Comparison of ENCODE assay signal across 17 cellular contexts in genomic region chr9:547309-547708, GRCh38. TPM values are rescaled to one million over a fixed set of nuclear protein-coding genes. Genes with fewer than 3 reads are reported as not detected.
DNase-seq lines count a peak whose midpoint lies in the region; TF ChIP-seq lines count a peak whose summit lies in the region.
"Had no signal": no experiment of that assay in that cellular context is flagged by ENCODE, and none has a peak within 500 bp of the region (broad histone marks: within the 10 kb centered on the region; RNA-seq: fewer than 3 reads in every experiment).

No MANE protein-coding gene starts in this region.

- H3K4me3 Mint-ChIP-seq in Caco-2 (ENCODE audit: unreplicated experiment) = no peak overlapping the region
- H3K4me3 Mint-ChIP-seq in endothelial cell (ENCODE audit: unreplicated experiment) = peak overlapping the region; percentile 70
- H3K4me3 Mint-ChIP-seq: activated CD4-positive, alpha-beta memory T cell treated with anti-CD3 and anti-CD28 coated beads, Interleukin-2, amount 10 ng/mL, durations not matched to agents 7 days and 5 days had no signal

- POLR2A ChIA-PET in Caco-2 (lab: Charles Lee) = no interaction called here

- H3K4me3 ChIP-seq in Caco-2 (ENCODE audit: low read depth, low read length) = no peak overlapping the region
- H3K4me3 ChIP-seq in OCI-LY1 (ENCODE audit: low read depth, low read length, poor library complexity, severe bottlenecking) = peak overlapping the region; percentile 47
- peak overlapping the region; percentile 32 for H3K4me3 ChIP-seq in retinal pigment epithelial cell (ENCODE audit: low read length)
- H3K4me3 ChIP-seq: BLaER1 treated with 17β-estradiol and CSF1 and Interleukin-3, amounts not matched to agents 10 nM and 100 nM had no signal

- peak overlapping the region; percentile 44; the same call in 1 of the 2 replicates for H3K9ac ChIP-seq in OCI-LY1 (ENCODE audit: low read length)
- H3K9ac ChIP-seq: BLaER1 treated with 17β-estradiol and CSF1 and Interleukin-3, amounts not matched to agents 10 nM and 100 nM; parathyroid adenoma had no signal

- H3K27me3 ChIP-seq in Caco-2 (replicated peaks; ENCODE audit: control insufficient read depth, insufficient read depth, low read length) (no peaks in the 10 kb centered on the region), OCI-LY1 (ENCODE audit: insufficient read depth, low read length) (no peaks in the 10 kb centered on the region)
- H3K27me3 ChIP-seq: BLaER1 treated with 17β-estradiol and CSF1 and Interleukin-3, amounts not matched to agents 10 nM and 100 nM had no signal

- BruUV-seq in Caco-2 (replicated peaks; lab: Mats Ljungman, UMichigan) = no TSS peak

- intact Hi-C loops in Caco-2 (cut with micrococcal nuclease; ENCODE audit: unreplicated experiment) (loop anchor here (1.0 to 2.0 kb wide), 2 partner anchors 140 to 161 kb away; no protein-coding TSS in a partner anchor), head of caudate nucleus (cut with DNase I) (loop anchor here (10.0 kb wide), 1 partner anchor 163 kb away; no protein-coding TSS in a partner anchor)

- H3K4me1 Mint-ChIP-seq in Caco-2 (ENCODE audit: low read depth, unreplicated experiment) (peaks cover 27% of the 10 kb centered on the region), endothelial cell (ENCODE audit: unreplicated experiment) (peaks cover 50% of the 10 kb centered on the region)

- no peak for TF ChIP-seq CTCF in Caco-2 (IDR thresholded peaks at IDR 0.05; ENCODE audit: insufficient read depth in 1 of 2, low read depth in 1 of 2, low read length in 1 of 2, severe bottlenecking in 1 of 2, unreplicated experiment in 1 of 2)
- no peak for TF ChIP-seq CTCF in OCI-LY1 (IDR thresholded peaks at IDR 0.05; ENCODE audit: low read length)
- no peak for TF ChIP-seq CTCF in endothelial cell (IDR thresholded peaks at IDR 0.05; ENCODE audit: unreplicated experiment)
- TF ChIP-seq CTCF in retinal pigment epithelial cell (conservative IDR thresholded peaks at IDR 0.05; ENCODE audit: low read depth, low read length) = no peak

- H3K36me3 ChIP-seq in Caco-2 (ENCODE audit: control insufficient read depth, insufficient read depth, low read length) = no peaks in the 10 kb centered on the region
- peaks cover 10% of the 10 kb centered on the region; the same call in 1 of the 2 replicates for H3K36me3 ChIP-seq in OCI-LY1 (ENCODE audit: insufficient read depth, low read length)
- H3K36me3 ChIP-seq: BLaER1 treated with 17β-estradiol and CSF1 and Interleukin-3, amounts not matched to agents 10 nM and 100 nM had no signal

- 0 out of 2 replicates have a peak, but pooled peaks cover 4% of the 10 kb centered on the region for H3K79me2 ChIP-seq in OCI-LY1 (ENCODE audit: insufficient read depth, low read length)
- H3K79me2 ChIP-seq: parathyroid adenoma had no signal

- H4K20me1 ChIP-seq in OCI-LY1 (ENCODE audit: insufficient read depth, low read length) = no peaks in the 10 kb centered on the region
- H4K20me1 ChIP-seq: BLaER1 treated with 17β-estradiol and CSF1 and Interleukin-3, amounts not matched to agents 10 nM and 100 nM had no signal

- H3K4me2 ChIP-seq in OCI-LY1 (ENCODE audit: low read length) = peak overlapping the region; percentile 55

- H3K9me3 ChIP-seq in Caco-2 (no peaks in the 10 kb centered on the region), OCI-LY1 (ENCODE audit: low read length) (no peaks in the 10 kb centered on the region)
- H3K9me3 ChIP-seq: BLaER1 treated with 17β-estradiol and CSF1 and Interleukin-3, amounts not matched to agents 10 nM and 100 nM had no signal

- peak overlapping the region; percentile 81 for H3K27ac ChIP-seq in OCI-LY1 (ENCODE audit: low read depth, low read length, poor library complexity, severe bottlenecking)
- H3K27ac ChIP-seq: BLaER1 treated with 17β-estradiol and CSF1 and Interleukin-3, amounts not matched to agents 10 nM and 100 nM; parathyroid adenoma had no signal

- H2AFZ ChIP-seq in OCI-LY1 (ENCODE audit: low read length) = no peak overlapping the region
- H2AFZ ChIP-seq: parathyroid adenoma had no signal

- DNase-seq in Caco-2 (no peak), endothelial cell (ENCODE audit: low spot score) (no peak), retinal pigment epithelial cell (ENCODE audit: low read depth) (no peak), NCI-H2081 (lab: John Stamatoyannopoulos, UW) (no peak), head of caudate nucleus (no peak), mesenteric fat pad (ENCODE audit: low spot score) (no peak), epidermal melanocyte (ENCODE audit: insufficient read length, low spot score) (no peak)
- DNase-seq: activated CD4-positive, alpha-beta memory T cell treated with anti-CD3 and anti-CD28 coated beads, Interleukin-2, amount 10 ng/mL, durations not matched to agents 7 days and 5 days; activated effector memory CD4-positive, alpha-beta T cell treated with anti-CD3 and anti-CD28 coated beads, Interleukin-2, amount 50 U/mL, for 16 hours; mammary epithelial cell; NCI-H1436 treated with DMSO at 0.1 percent for 48 hours; NCI-H510A; T-helper 9 cell had no signal

- H3K27ac Mint-ChIP-seq in Caco-2 (ENCODE audit: unreplicated experiment) (peak overlapping the region; percentile 35), endothelial cell (ENCODE audit: unreplicated experiment) (peak overlapping the region; percentile 91)
- H3K27ac Mint-ChIP-seq: activated CD4-positive, alpha-beta memory T cell treated with anti-CD3 and anti-CD28 coated beads, Interleukin-2, amount 10 ng/mL, durations not matched to agents 7 days and 5 days; IgD-negative memory B cell had no signal

- no peaks in the 10 kb centered on the region for H3F3A ChIP-seq in OCI-LY1 (ENCODE audit: insufficient read depth, low read length)

- CTCF ChIA-PET in Caco-2 (lab: Charles Lee) = no interaction called here

- H3K36me3 Mint-ChIP-seq in Caco-2 (ENCODE audit: insufficient read depth, unreplicated experiment) = peaks cover 59% of the 10 kb centered on the region
- H3K36me3 Mint-ChIP-seq in endothelial cell (ENCODE audit: low read depth, unreplicated experiment) = peaks cover 10% of the 10 kb centered on the region

- no peaks in the 10 kb centered on the region for H3K9me2 ChIP-seq in OCI-LY1 (ENCODE audit: low read depth, low read length)

- H3K27me3 Mint-ChIP-seq in Caco-2 (ENCODE audit: insufficient read depth, unreplicated experiment) (no peaks in the 10 kb centered on the region), endothelial cell (ENCODE audit: unreplicated experiment) (peaks cover 5% of the 10 kb centered on the region)
- H3K27me3 Mint-ChIP-seq: IgD-negative memory B cell had no signal

- H3K4me1 ChIP-seq in Caco-2 (0 out of 2 replicates have a peak, but pooled peaks cover 4% of the 10 kb centered on the region), OCI-LY1 (ENCODE audit: insufficient read depth, low read length, severe bottlenecking) (peaks cover 26% of the 10 kb centered on the region)
- H3K4me1 ChIP-seq: BLaER1 treated with 17β-estradiol and CSF1 and Interleukin-3, amounts not matched to agents 10 nM and 100 nM; parathyroid adenoma had no signal

- no peaks in the 10 kb centered on the region for H3K9me3 Mint-ChIP-seq in Caco-2 (ENCODE audit: unreplicated experiment)
- no peaks in the 10 kb centered on the region for H3K9me3 Mint-ChIP-seq in endothelial cell (ENCODE audit: unreplicated experiment)
- H3K9me3 Mint-ChIP-seq: activated CD4-positive, alpha-beta memory T cell treated with anti-CD3 and anti-CD28 coated beads, Interleukin-2, amount 10 ng/mL, durations not matched to agents 7 days and 5 days had no signal

RNA-seq across cellular contexts. Expression of gene KANK1, which starts 42.8 kb away (rescaled TPM):
- 51.7 and 58.7 TPM in 2 replicates for total RNA-seq in Caco-2 (2022)
- total RNA-seq in endothelial cell (ENCODE audit: unreplicated experiment) = 18.4 TPM
- 122 TPM for total RNA-seq in mesenteric fat pad
